In genomic region chr13:73549717-73550116, GRCh38 we compare ENCODE assay signal across 8 cellular contexts.
"Had no signal": no experiment of that assay in that cellular context is flagged by ENCODE, and none has a peak within 500 bp of the region (broad histone marks: within the 10 kb centered on the region; RNA-seq: fewer than 3 reads in every experiment).

No MANE protein-coding gene starts in this region.

- H3K27ac Mint-ChIP-seq: GM23338, H9, IgD-negative memory B cell had no signal

- H3K4me3 Mint-ChIP-seq: GM23338, H9, IgD-negative memory B cell had no signal

- DNase-seq: H9, HCEC 1CT had no signal

- H3K4me2 ChIP-seq: GM23338 had no signal

- H3K4me3 ChIP-seq: GM23338 had no signal

- H3K36me3 Mint-ChIP-seq: IgD-negative memory B cell had no signal

- ATAC-seq: GM23338, HepG2 had no signal

- H2AFZ ChIP-seq: GM23338 had no signal

- H3K4me1 Mint-ChIP-seq: IgD-negative memory B cell had no signal

- FAIRE-seq: H1, H54, HepG2 had no signal

- H3K9me3 Mint-ChIP-seq: GM23338, H9 had no signal

- H3K27ac ChIP-seq: HL-60 had no signal
